25 cellular contexts compared by ENCODE assay signal in the genomic region with DNA sequence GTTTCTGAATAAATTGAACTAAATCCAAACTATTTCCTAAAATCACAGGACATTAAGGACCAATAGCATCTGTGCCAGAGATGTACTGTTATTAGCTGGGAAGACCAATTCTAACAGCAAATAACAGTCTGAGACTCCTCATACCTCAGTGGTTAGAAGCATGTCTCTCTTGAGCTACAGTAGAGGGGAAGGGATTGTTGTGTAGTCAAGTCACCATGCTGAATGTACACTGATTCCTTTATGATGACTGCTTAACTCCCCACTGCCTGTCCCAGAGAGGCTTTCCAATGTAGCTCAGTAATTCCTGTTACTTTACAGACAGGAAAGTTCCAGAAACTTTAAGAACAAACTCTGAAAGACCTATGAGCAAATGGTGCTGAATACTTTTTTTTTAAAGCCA.
"Had no signal": no experiment of that assay in that cellular context is flagged by ENCODE, and none has a peak within 500 bp of the region (broad histone marks: within the 10 kb centered on the region; RNA-seq: fewer than 3 reads in every experiment).

No MANE protein-coding gene starts in this region.

- H3K4me3 ChIP-seq: cardiac muscle cell, lower lobe of right lung, prostate gland, right atrium auricular region, testis, upper lobe of left lung had no signal

- H3K27ac ChIP-seq: cardiac muscle cell, lower lobe of right lung, prostate gland, right atrium auricular region, testis, upper lobe of left lung, WERI-Rb-1 had no signal

- H3K27me3 Mint-ChIP-seq: effector memory CD8-positive, alpha-beta T cell; stimulated activated naive CD8-positive, alpha-beta T cell treated with anti-CD3 and anti-CD28 coated beads, Interleukin-15, amount 100 ng/mL, for 72 hours had no signal

- H3K9me3 ChIP-seq: lower lobe of right lung, prostate gland, right atrium auricular region, testis, upper lobe of left lung had no signal

- DNase-seq: activated CD4-positive, alpha-beta T cell treated with anti-CD3 and anti-CD28 coated beads for 1 hour; activated CD8-positive, alpha-beta memory T cell treated with anti-CD3 and anti-CD28 coated beads for 24 hours; activated CD8-positive, alpha-beta memory T cell treated with anti-CD3 and anti-CD28 coated beads, Interleukin-2, amount 50 U/mL, for 48 hours; activated effector memory CD4-positive, alpha-beta T cell treated with anti-CD3 and anti-CD28 coated beads, Interleukin-2, amount 50 U/mL, for 16 hours; activated naive CD4-positive, alpha-beta T cell treated with anti-CD3 and anti-CD28 coated beads, Interleukin-2, amount 50 U/mL, for 16 hours; activated T-cell treated with anti-CD3 and anti-CD28 coated beads, Interleukin-2, amount 50 U/mL, for 72 hours; dermis blood vessel endothelial cell; effector memory CD8-positive, alpha-beta T cell; foreskin melanocyte; glutamatergic neuron; hippocampal formation; lower lobe of right lung; small intestine; stimulated activated CD4-positive, alpha-beta T cell treated with anti-CD3 and anti-CD28 coated beads, Interleukin-15, amount 100 ng/mL, for 24 hours; stimulated activated CD4-positive, alpha-beta T cell treated with anti-CD3 and anti-CD28 coated beads, Interleukin-4, amount 100 ng/mL, for 1 hour; stimulated activated naive CD8-positive, alpha-beta T cell treated with anti-CD3 and anti-CD28 coated beads, Interleukin-15, amount 100 ng/mL, for 72 hours; T-helper 2 cell; testis; upper lobe of left lung; WERI-Rb-1 had no signal

- H3K9me3 Mint-ChIP-seq: activated T-cell treated with anti-CD3 and anti-CD28 coated beads, Interleukin-2, amount 50 U/mL, for 72 hours; effector memory CD8-positive, alpha-beta T cell; mesothelial cell of epicardium; nephron; stimulated activated naive CD8-positive, alpha-beta T cell treated with anti-CD3 and anti-CD28 coated beads, Interleukin-15, amount 100 ng/mL, for 72 hours had no signal

- ATAC-seq: activated T-cell treated with anti-CD3 and anti-CD28 coated beads, Interleukin-2, amount 50 U/mL, for 72 hours; effector memory CD8-positive, alpha-beta T cell; lower lobe of right lung; stimulated activated naive CD8-positive, alpha-beta T cell treated with anti-CD3 and anti-CD28 coated beads, Interleukin-15, amount 100 ng/mL, for 72 hours had no signal

- H3K4me1 ChIP-seq: lower lobe of right lung, prostate gland, right atrium auricular region, testis, upper lobe of left lung had no signal

- H3K4me3 Mint-ChIP-seq: activated T-cell treated with anti-CD3 and anti-CD28 coated beads, Interleukin-2, amount 50 U/mL, for 72 hours; effector memory CD8-positive, alpha-beta T cell; mesothelial cell of epicardium; nephron; stimulated activated naive CD8-positive, alpha-beta T cell treated with anti-CD3 and anti-CD28 coated beads, Interleukin-15, amount 100 ng/mL, for 72 hours had no signal

- H3K36me3 ChIP-seq: prostate gland, right atrium auricular region had no signal

- H3K27me3 ChIP-seq: cardiac muscle cell, right atrium auricular region, testis, upper lobe of left lung had no signal
